24 cellular contexts compared by ENCODE assay signal in the genomic region with DNA sequence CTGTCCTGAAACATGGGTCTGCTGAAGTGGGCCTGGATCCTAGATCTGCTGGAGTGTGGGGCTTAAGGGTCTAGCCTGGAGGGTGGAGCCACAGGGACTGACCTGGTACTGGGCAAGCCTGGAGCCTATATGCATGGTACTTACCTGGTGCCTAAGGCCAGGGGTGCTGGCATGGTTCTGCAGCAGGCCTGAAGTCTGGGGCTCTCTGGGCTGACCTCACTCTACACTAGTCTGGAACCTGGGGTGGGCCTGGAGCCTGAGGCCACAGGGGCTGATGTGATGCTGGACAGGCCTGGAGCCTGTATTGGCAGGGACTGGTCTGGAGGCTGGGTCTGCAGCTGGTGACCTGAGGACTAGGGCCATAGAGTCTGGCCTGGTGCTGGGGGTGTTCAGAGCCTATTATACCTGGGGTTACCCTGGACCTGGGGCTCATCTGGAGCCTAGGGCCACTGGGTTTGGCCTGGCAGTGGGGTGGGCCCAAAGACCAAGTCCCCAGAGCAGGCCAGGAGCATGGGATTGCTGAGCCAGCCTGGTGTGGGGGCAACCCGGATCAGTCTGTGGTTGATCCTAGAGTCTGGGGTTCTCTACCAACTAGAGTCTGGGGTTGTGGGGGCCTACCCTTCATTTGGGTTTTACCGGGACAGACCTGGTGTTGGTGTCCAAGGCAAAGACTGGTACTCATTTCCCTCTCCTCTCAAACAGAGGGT.
A peak's percentile ranks its signal among the peaks of the same experiment; 100 is the strongest.
DNase-seq lines count a peak whose midpoint lies in the region; ATAC-seq and TF ChIP-seq lines count a peak whose summit lies in the region.
"Had no signal": no experiment of that assay in that cellular context is flagged by ENCODE, and none has a peak within 500 bp of the region (broad histone marks: within the 10 kb centered on the region; RNA-seq: fewer than 3 reads in every experiment).

No MANE protein-coding gene starts in this region.

- DNase-seq in natural killer cell treated with Interleukin-12 subunit alpha and Interleukin-12 subunit beta and Interleukin-15 and Interleukin-18, amount 100 ng/mL, for 72 hours (ENCODE audit: low spot score) = no peak
- DNase-seq in natural killer cell (no peak), mesenchymal stem cell (no peak), sciatic nerve (ENCODE audit: low spot score) (no peak), aorta (peak; percentile 24 to 71), testis (no peak), NCI-H1417 treated with DMSO at 0.1 percent for 48 hours (lab: John Stamatoyannopoulos, UW) (no peak), C1 segment of cervical spinal cord (lab: John Stamatoyannopoulos, UW) (no peak)
- DNase-seq: AML-193; GDM1; H9; HFFc6; MG63; NCI-H1417; NCI-H187; NCI-H2107; NCI-H2227 treated with DMSO at 0.1 percent for 48 hours; NCI-H510A; NCI-H748 treated with DMSO at 0.1 percent for 48 hours; NK-92 treated with Interleukin-12 subunit alpha and Interleukin-12 subunit beta, amount 100 ng/mL, for 24 hours; SIG-M5 had no signal

- no peak overlapping the region for H2BK5ac ChIP-seq in mesenchymal stem cell (ENCODE audit: low read depth, low read length, poor library complexity, severe bottlenecking)

- H4K8ac ChIP-seq in mesenchymal stem cell (ENCODE audit: low read length) = no peak overlapping the region

- H3K4me2 ChIP-seq in mesenchymal stem cell (ENCODE audit: low read length, poor library complexity, severe bottlenecking) = no peak overlapping the region

- no peak overlapping the region for H2BK120ac ChIP-seq in mesenchymal stem cell (ENCODE audit: low read depth, low read length)

- no peak overlapping the region for H3K4me3 Mint-ChIP-seq in natural killer cell treated with Interleukin-12 subunit alpha and Interleukin-12 subunit beta and Interleukin-15 and Interleukin-18, amount 100 ng/mL, for 72 hours
- no peak overlapping the region for H3K4me3 Mint-ChIP-seq in natural killer cell
- H3K4me3 Mint-ChIP-seq: CD14-positive monocyte, H9, HFFc6 had no signal

- intact Hi-C loops in natural killer cell (cut with micrococcal nuclease) (no loop called here), sciatic nerve (cut with DNase I) (no loop called here), aorta (cut with DNase I) (no loop called here), testis (cut with DNase I; ENCODE audit: low total_unique reads) (no loop called here)

- H3K4me3 ChIP-seq in mesenchymal stem cell (ENCODE audit: insufficient read depth in 1 of 2, low read depth in 1 of 2, low read length in 2 of 2) (no peak overlapping the region), aorta (ENCODE audit: low read length in 2 of 2) (no peak overlapping the region), testis (no peak overlapping the region)
- H3K4me3 ChIP-seq: K562, MG63 had no signal

- H3K9ac ChIP-seq in mesenchymal stem cell (ENCODE audit: low read length) = no peak overlapping the region

- H4K91ac ChIP-seq in mesenchymal stem cell (ENCODE audit: low read length) = peak overlapping the region; percentile 35

- H3K27ac Mint-ChIP-seq in natural killer cell treated with Interleukin-12 subunit alpha and Interleukin-12 subunit beta and Interleukin-15 and Interleukin-18, amount 100 ng/mL, for 72 hours = no peak overlapping the region
- H3K27ac Mint-ChIP-seq in natural killer cell = no peak overlapping the region
- H3K27ac Mint-ChIP-seq: CD14-positive monocyte, HFFc6 had no signal

- no peak overlapping the region for H3K14ac ChIP-seq in mesenchymal stem cell (ENCODE audit: low read length in 2 of 2)

- no peak for TF ChIP-seq POLR2A in testis (IDR thresholded peaks at IDR 0.05)

- H2BK12ac ChIP-seq in mesenchymal stem cell (ENCODE audit: low read length in 2 of 2) = no peak overlapping the region

- no peaks in the 10 kb centered on the region for H3K27me3 ChIP-seq in mesenchymal stem cell (ENCODE audit: control insufficient read depth in 1 of 2, insufficient read depth in 1 of 2, low read length in 2 of 2)
- no peaks in the 10 kb centered on the region for H3K27me3 ChIP-seq in aorta (ENCODE audit: control insufficient read depth in 1 of 2, insufficient read depth in 2 of 2, low read length in 1 of 2)
- H3K27me3 ChIP-seq in testis = no peaks in the 10 kb centered on the region
- H3K27me3 ChIP-seq: MG63 had no signal

- H3K27me3 Mint-ChIP-seq in natural killer cell treated with Interleukin-12 subunit alpha and Interleukin-12 subunit beta and Interleukin-15 and Interleukin-18, amount 100 ng/mL, for 72 hours = no peaks in the 10 kb centered on the region
- H3K27me3 Mint-ChIP-seq in natural killer cell (ENCODE audit: low read depth in 2 of 2) = no peaks in the 10 kb centered on the region

- H3K4me1 ChIP-seq in mesenchymal stem cell (ENCODE audit: control insufficient read depth, insufficient read depth, low read depth, low read length) (no peaks in the 10 kb centered on the region), aorta (ENCODE audit: control insufficient read depth in 1 of 2, insufficient read depth in 2 of 2, low read length in 2 of 2) (no peaks in the 10 kb centered on the region), testis (no peaks in the 10 kb centered on the region)

- H3K4ac ChIP-seq in mesenchymal stem cell (ENCODE audit: low read depth in 1 of 2, low read length in 2 of 2) = no peak overlapping the region

- H3K27ac ChIP-seq in mesenchymal stem cell (ENCODE audit: low read length, poor library complexity, severe bottlenecking) (no peak overlapping the region), aorta (ENCODE audit: low read depth in 1 of 2, low read length in 2 of 2) (no peak overlapping the region), testis (no peak overlapping the region)
- H3K27ac ChIP-seq: RWPE1 had no signal

- H3K79me1 ChIP-seq in mesenchymal stem cell (replicated peaks; ENCODE audit: low read length, poor library complexity, severe bottlenecking) = no peaks in the 10 kb centered on the region

- H2AFZ ChIP-seq in mesenchymal stem cell (ENCODE audit: low read depth, low read length) = no peak overlapping the region

- ATAC-seq in natural killer cell treated with Interleukin-12 subunit alpha and Interleukin-12 subunit beta and Interleukin-15 and Interleukin-18, amount 100 ng/mL, for 72 hours = peak; percentile 56 to 58
- ATAC-seq in natural killer cell (no peak), sciatic nerve (peak; percentile 22), aorta (ENCODE audit: low FRiP score) (peak; percentile 48)
- ATAC-seq: K562 had no signal

- no peak overlapping the region for H2BK15ac ChIP-seq in mesenchymal stem cell (ENCODE audit: low read depth, poor library complexity, severe bottlenecking)

- H3K18ac ChIP-seq in mesenchymal stem cell (ENCODE audit: low read depth in 1 of 2, low read length in 2 of 2) = no peak overlapping the region

- no peaks in the 10 kb centered on the region for H3K9me3 ChIP-seq in mesenchymal stem cell (ENCODE audit: control insufficient read depth, low read length)
- H3K9me3 ChIP-seq in aorta (ENCODE audit: control insufficient read depth, low read length) = peaks cover 2% of the 10 kb centered on the region
- H3K9me3 ChIP-seq in testis = no peaks in the 10 kb centered on the region
- H3K9me3 ChIP-seq: MG63 had no signal

- TF ChIP-seq CTCF in natural killer cell (IDR thresholded peaks at IDR 0.05) = no peak
- no peak for TF ChIP-seq CTCF in testis (IDR thresholded peaks at IDR 0.05)

- H3K36me3 Mint-ChIP-seq in natural killer cell treated with Interleukin-12 subunit alpha and Interleukin-12 subunit beta and Interleukin-15 and Interleukin-18, amount 100 ng/mL, for 72 hours = peaks cover 11% of the 10 kb centered on the region
- no peaks in the 10 kb centered on the region for H3K36me3 Mint-ChIP-seq in natural killer cell
- H3K36me3 Mint-ChIP-seq: CD14-positive monocyte had no signal

- no peak overlapping the region for H2AK5ac ChIP-seq in mesenchymal stem cell (ENCODE audit: low read length, severe bottlenecking)

- H3K4me1 Mint-ChIP-seq in natural killer cell treated with Interleukin-12 subunit alpha and Interleukin-12 subunit beta and Interleukin-15 and Interleukin-18, amount 100 ng/mL, for 72 hours (ENCODE audit: low read depth in 2 of 2) = peaks cover 0 to 8% of the 10 kb centered on the region in 2 donors
- peaks cover 4 to 6% of the 10 kb centered on the region in 2 donors for H3K4me1 Mint-ChIP-seq in natural killer cell
- H3K4me1 Mint-ChIP-seq: CD14-positive monocyte, H9 had no signal

- no peak overlapping the region for H3K23ac ChIP-seq in mesenchymal stem cell (ENCODE audit: low read length in 2 of 2)

- no peaks in the 10 kb centered on the region for H3K9me3 Mint-ChIP-seq in natural killer cell treated with Interleukin-12 subunit alpha and Interleukin-12 subunit beta and Interleukin-15 and Interleukin-18, amount 100 ng/mL, for 72 hours
- H3K9me3 Mint-ChIP-seq in natural killer cell = peaks cover 2 to 8% of the 10 kb centered on the region in 2 donors
- H3K9me3 Mint-ChIP-seq: HFFc6 had no signal

- H3K36me3 ChIP-seq in mesenchymal stem cell (ENCODE audit: control insufficient read depth in 1 of 2, insufficient read depth in 2 of 2, low read depth in 1 of 2, low read length in 2 of 2) (no peaks in the 10 kb centered on the region), aorta (ENCODE audit: control insufficient read depth in 1 of 2, insufficient read depth in 2 of 2, low read length in 1 of 2) (no peaks in the 10 kb centered on the region), testis (ENCODE audit: low read depth, missing control alignments) (no peaks in the 10 kb centered on the region)
- H3K36me3 ChIP-seq: MG63 had no signal

- 100% methylated on average over 2 of the region's 2 CpGs for whole genome bisulfite sequencing in mesenchymal stem cell
- 94 to 100% methylated on average over 2 of the region's 2 CpGs for WGBS in aorta, 2 donors
- 86 to 94% methylated on average over 1 to 2 of the region's 2 CpGs for WGBS in testis, 2 donors

Comparison
In these comparisons a context has a peak if more than half of its experiments do, and no peak if none do; other contexts are left out.
1. ATAC-seq: peak in natural killer cell treated with Interleukin-12 subunit alpha and Interleukin-12 subunit beta and Interleukin-15 and Interleukin-18, amount 100 ng/mL, for 72 hours (2 of 2), sciatic nerve (single experiment) and aorta (single experiment); none in natural killer cell (0 of 3).
2. DNase-seq: peak in aorta (2 of 2); none in natural killer cell treated with Interleukin-12 subunit alpha and Interleukin-12 subunit beta and Interleukin-15 and Interleukin-18, amount 100 ng/mL, for 72 hours (single experiment), natural killer cell (single experiment), mesenchymal stem cell (single experiment), sciatic nerve (single experiment), testis (single experiment), NCI-H1417 treated with DMSO at 0.1 percent for 48 hours (single experiment) and C1 segment of cervical spinal cord (0 of 14).